In genomic region chr10:45377321-45377720, GRCh38 we compare ENCODE assay signal across 1 cellular context.
TF ChIP-seq lines count a peak whose summit lies in the region.

No MANE protein-coding gene starts in this region.

TF ChIP-seq in K562, 482 proteins besides CTCF, POLR2A, EP300 and RAD21 (continued from another document):
- TF ChIP-seq HBP1 (CRISPR knock-in tag; IDR thresholded peaks at IDR 0.05) (0 out of 2 replicates have a peak, but pooled peaks have one; percentile 66), ZNF232 (CRISPR knock-in tag; IDR thresholded peaks at IDR 0.05) (no peak), ZNF609 (CRISPR knock-in tag; IDR thresholded peaks at IDR 0.05; ENCODE audit: borderline replicate concordance) (no peak), SMAD1 (IDR thresholded peaks at IDR 0.05; ENCODE audit: low read depth, low read length, partially characterized antibody) (no peak), ZBTB26 (CRISPR knock-in tag; IDR thresholded peaks at IDR 0.05) (peak; percentile 79; the same call in 1 of the 2 replicates), RBM14 (IDR thresholded peaks at IDR 0.05; ENCODE audit: borderline replicate concordance, insufficient read depth, low read depth, low read length) (no peak)
